In the genomic region with DNA sequence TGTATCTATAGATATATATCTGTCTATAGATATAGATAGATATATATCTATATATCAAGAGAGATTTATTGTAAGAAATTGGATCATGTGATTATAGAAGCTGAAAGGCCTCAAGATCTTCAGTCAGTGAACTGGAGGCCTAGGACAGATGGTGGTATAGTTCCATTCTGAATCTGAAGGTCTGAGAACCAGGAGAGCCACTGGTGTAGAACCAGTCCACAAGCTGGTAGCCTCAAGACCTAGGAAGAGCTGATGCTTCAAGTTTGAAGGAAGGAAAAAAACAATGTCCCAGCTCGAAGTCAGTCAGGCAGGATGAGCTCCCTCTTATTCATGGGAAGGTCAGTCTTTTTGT, we compare ENCODE assay signal across 12 cellular contexts.
DNase-seq lines count a peak whose midpoint lies in the region; ATAC-seq, FAIRE-seq and TF ChIP-seq lines count a peak whose summit lies in the region.
"Had no signal": no experiment of that assay in that cellular context is flagged by ENCODE, and none has a peak within 500 bp of the region (broad histone marks: within the 10 kb centered on the region; RNA-seq: fewer than 3 reads in every experiment).

No MANE protein-coding gene starts in this region.

- H3K27ac ChIP-seq in esophagus squamous epithelium = no peak overlapping the region
- no peak overlapping the region for H3K27ac ChIP-seq in thyroid gland
- H3K27ac ChIP-seq: esophagus muscularis mucosa had no signal

- peak; percentile 70 for FAIRE-seq in GM12892 (lab: Jason Lieb, UNC)

- H3K27me3 ChIP-seq in esophagus squamous epithelium (no peaks in the 10 kb centered on the region), thyroid gland (no peaks in the 10 kb centered on the region)
- H3K27me3 ChIP-seq: esophagus muscularis mucosa had no signal

- 74 to 77% methylated on average over 1 of the region's 1 CpG for WGBS in esophagus squamous epithelium, 2 donors
- WGBS in thyroid gland, 2 donors = 79 to 89% methylated on average over 1 of the region's 1 CpG

- no peak for TF ChIP-seq POLR2A in GM12892 (IDR thresholded peaks at IDR 0.05; ENCODE audit: low read depth, low read length)
- TF ChIP-seq POLR2A in esophagus squamous epithelium (IDR thresholded peaks at IDR 0.05) = no peak
- no peak for TF ChIP-seq POLR2A in thyroid gland (IDR thresholded peaks at IDR 0.05)

- H3K36me3 ChIP-seq in esophagus squamous epithelium = no peaks in the 10 kb centered on the region
- no peaks in the 10 kb centered on the region for H3K36me3 ChIP-seq in thyroid gland
- H3K36me3 ChIP-seq: esophagus muscularis mucosa had no signal

- no peak overlapping the region for H3K4me3 ChIP-seq in esophagus squamous epithelium
- no peak overlapping the region for H3K4me3 ChIP-seq in thyroid gland (replicated peaks in 1 of 3)
- H3K4me3 ChIP-seq: esophagus muscularis mucosa, mucosa of descending colon had no signal

- peak; percentile 69 for ATAC-seq in GM19351 (IDR thresholded peaks at IDR 0.05; ENCODE audit: unreplicated experiment)
- ATAC-seq in HG02610 (IDR thresholded peaks at IDR 0.05; ENCODE audit: unreplicated experiment) = peak; percentile 49
- ATAC-seq in HG03378 (IDR thresholded peaks at IDR 0.05; ENCODE audit: unreplicated experiment) = peak; percentile 42
- ATAC-seq: mucosa of descending colon had no signal

- no peak for DNase-seq in GM12892 (ENCODE audit: insufficient read length)
- no peak for DNase-seq in GM20000 (ENCODE audit: low spot score)
- DNase-seq in esophagus squamous epithelium (lab: John Stamatoyannopoulos, UW) = no peak
- no peak for DNase-seq in thyroid gland
- DNase-seq in HuH-7.5 (ENCODE audit: low spot score) = no peak
- DNase-seq: DMS 273 treated with DMSO at 0.1 percent for 48 hours, mucosa of descending colon, NCI-H524 treated with DMSO at 0.1 percent for 48 hours had no signal

- intact Hi-C loops in esophagus squamous epithelium (cut with DNase I) (no loop called here), thyroid gland (cut with DNase I) (no loop called here)

- TF ChIP-seq CTCF in GM20000 (IDR thresholded peaks at IDR 0.05; ENCODE audit: extremely low read depth, missing control alignments) (no peak), esophagus squamous epithelium (IDR thresholded peaks at IDR 0.05) (no peak), thyroid gland (IDR thresholded peaks at IDR 0.05) (no peak)

- H3K9me3 ChIP-seq in esophagus squamous epithelium (no peaks in the 10 kb centered on the region), thyroid gland (no peaks in the 10 kb centered on the region)
- H3K9me3 ChIP-seq: esophagus muscularis mucosa, mucosa of descending colon had no signal

- peaks cover 0 to 11% (median 5%) of the 10 kb centered on the region in 3 donors for H3K4me1 ChIP-seq in esophagus squamous epithelium
- H3K4me1 ChIP-seq in thyroid gland = no peaks in the 10 kb centered on the region
